1 cellular context compared by ENCODE assay signal in genomic region chr5:759111-759741, GRCh38.
TF ChIP-seq lines count a peak whose summit lies in the region.

No MANE protein-coding gene starts in this region.

TF ChIP-seq in HepG2, 621 proteins besides CTCF, POLR2A, EP300 and RAD21 (continued from another document and continues in another):
- peak; percentile 50 for TF ChIP-seq PATZ1 (CRISPR knock-in tag; IDR thresholded peaks at IDR 0.05)
- TF ChIP-seq FOXO1 (CRISPR knock-in tag; IDR thresholded peaks at IDR 0.05): no peak; the same call in 1 of the 2 replicates
- peak; percentile 42; the same call in 1 of the 2 replicates for TF ChIP-seq SALL1 (CRISPR knock-in tag; IDR thresholded peaks at IDR 0.05)
- no peak for TF ChIP-seq FOXJ3 (CRISPR knock-in tag; IDR thresholded peaks at IDR 0.05; ENCODE audit: borderline replicate concordance)
- no peak for TF ChIP-seq ZNF891 (CRISPR knock-in tag; IDR thresholded peaks at IDR 0.05)
- TF ChIP-seq, protein P1, sequence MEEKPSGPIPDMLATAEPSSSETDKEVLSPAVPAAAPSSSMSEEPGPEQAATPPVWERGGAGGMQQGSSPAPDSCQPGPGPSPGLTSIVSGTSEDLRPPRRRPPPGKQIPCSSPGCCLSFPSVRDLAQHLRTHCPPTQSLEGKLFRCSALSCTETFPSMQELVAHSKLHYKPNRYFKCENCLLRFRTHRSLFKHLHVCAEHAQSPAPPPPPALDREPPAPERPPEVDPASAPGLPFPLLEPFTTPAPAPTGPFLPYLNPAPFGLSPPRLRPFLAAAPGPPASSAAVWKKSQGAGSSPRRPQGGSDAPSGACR (CRISPR knock-in tag; IDR thresholded peaks at IDR 0.05): no peak
- no peak for TF ChIP-seq PHB2 (IDR thresholded peaks at IDR 0.05; ENCODE audit: partially characterized antibody)
- no peak for TF ChIP-seq ZFP1 (CRISPR knock-in tag; IDR thresholded peaks at IDR 0.05)
- no peak for TF ChIP-seq DDIT3 (CRISPR knock-in tag; IDR thresholded peaks at IDR 0.05)
- no peak for TF ChIP-seq ZBTB37 (CRISPR knock-in tag; IDR thresholded peaks at IDR 0.05)
- TF ChIP-seq ZNF251 (CRISPR knock-in tag; IDR thresholded peaks at IDR 0.05): no peak
- no peak for TF ChIP-seq MAFK (conservative IDR thresholded peaks at IDR 0.05 in 1 of 2, IDR thresholded peaks at IDR 0.05 in 1 of 2; ENCODE audit: low read length in 2 of 2)
- TF ChIP-seq RCOR2 (CRISPR knock-in tag; IDR thresholded peaks at IDR 0.05): no peak
- TF ChIP-seq FOXK2 (IDR thresholded peaks at IDR 0.05): no peak
- TF ChIP-seq, protein P2, sequence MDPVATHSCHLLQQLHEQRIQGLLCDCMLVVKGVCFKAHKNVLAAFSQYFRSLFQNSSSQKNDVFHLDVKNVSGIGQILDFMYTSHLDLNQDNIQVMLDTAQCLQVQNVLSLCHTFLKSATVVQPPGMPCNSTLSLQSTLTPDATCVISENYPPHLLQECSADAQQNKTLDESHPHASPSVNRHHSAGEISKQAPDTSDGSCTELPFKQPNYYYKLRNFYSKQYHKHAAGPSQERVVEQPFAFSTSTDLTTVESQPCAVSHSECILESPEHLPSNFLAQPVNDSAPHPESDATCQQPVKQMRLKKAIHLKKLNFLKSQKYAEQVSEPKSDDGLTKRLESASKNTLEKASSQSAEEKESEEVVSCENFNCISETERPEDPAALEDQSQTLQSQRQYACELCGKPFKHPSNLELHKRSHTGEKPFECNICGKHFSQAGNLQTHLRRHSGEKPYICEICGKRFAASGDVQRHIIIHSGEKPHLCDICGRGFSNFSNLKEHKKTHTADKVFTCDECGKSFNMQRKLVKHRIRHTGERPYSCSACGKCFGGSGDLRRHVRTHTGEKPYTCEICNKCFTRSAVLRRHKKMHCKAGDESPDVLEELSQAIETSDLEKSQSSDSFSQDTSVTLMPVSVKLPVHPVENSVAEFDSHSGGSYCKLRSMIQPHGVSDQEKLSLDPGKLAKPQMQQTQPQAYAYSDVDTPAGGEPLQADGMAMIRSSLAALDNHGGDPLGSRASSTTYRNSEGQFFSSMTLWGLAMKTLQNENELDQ (CRISPR knock-in tag; IDR thresholded peaks at IDR 0.05; ENCODE audit: borderline replicate concordance): no peak
- no peak; the same call in 1 of the 2 replicates for TF ChIP-seq ZFP91 (CRISPR knock-in tag; IDR thresholded peaks at IDR 0.05; ENCODE audit: borderline replicate concordance)
- no peak for TF ChIP-seq KLF9 (CRISPR knock-in tag; IDR thresholded peaks at IDR 0.05; ENCODE audit: low read depth)
- no peak for TF ChIP-seq ZNF468 (CRISPR knock-in tag; IDR thresholded peaks at IDR 0.05)
- TF ChIP-seq, protein P3, sequence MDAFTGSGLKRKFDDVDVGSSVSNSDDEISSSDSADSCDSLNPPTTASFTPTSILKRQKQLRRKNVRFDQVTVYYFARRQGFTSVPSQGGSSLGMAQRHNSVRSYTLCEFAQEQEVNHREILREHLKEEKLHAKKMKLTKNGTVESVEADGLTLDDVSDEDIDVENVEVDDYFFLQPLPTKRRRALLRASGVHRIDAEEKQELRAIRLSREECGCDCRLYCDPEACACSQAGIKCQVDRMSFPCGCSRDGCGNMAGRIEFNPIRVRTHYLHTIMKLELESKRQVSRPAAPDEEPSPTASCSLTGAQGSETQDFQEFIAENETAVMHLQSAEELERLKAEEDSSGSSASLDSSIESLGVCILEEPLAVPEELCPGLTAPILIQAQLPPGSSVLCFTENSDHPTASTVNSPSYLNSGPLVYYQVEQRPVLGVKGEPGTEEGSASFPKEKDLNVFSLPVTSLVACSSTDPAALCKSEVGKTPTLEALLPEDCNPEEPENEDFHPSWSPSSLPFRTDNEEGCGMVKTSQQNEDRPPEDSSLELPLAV (CRISPR knock-in tag; conservative IDR thresholded peaks at IDR 0.05; ENCODE audit: low read depth): no peak
- peak; percentile 73 for TF ChIP-seq NR2F2 (IDR thresholded peaks at IDR 0.05; ENCODE audit: borderline replicate concordance, low read depth)
- no peak for TF ChIP-seq ZNF770 (CRISPR knock-in tag; IDR thresholded peaks at IDR 0.05)
- TF ChIP-seq KDM2A (CRISPR knock-in tag; IDR thresholded peaks at IDR 0.05; ENCODE audit: borderline replicate concordance, low read depth): no peak
- no peak for TF ChIP-seq SRSF4 (IDR thresholded peaks at IDR 0.05; ENCODE audit: low read depth, low read length, poor library complexity, severe bottlenecking)
- no peak for TF ChIP-seq MYNN (CRISPR knock-in tag; IDR thresholded peaks at IDR 0.05; ENCODE audit: low read depth)
- TF ChIP-seq, protein P4, sequence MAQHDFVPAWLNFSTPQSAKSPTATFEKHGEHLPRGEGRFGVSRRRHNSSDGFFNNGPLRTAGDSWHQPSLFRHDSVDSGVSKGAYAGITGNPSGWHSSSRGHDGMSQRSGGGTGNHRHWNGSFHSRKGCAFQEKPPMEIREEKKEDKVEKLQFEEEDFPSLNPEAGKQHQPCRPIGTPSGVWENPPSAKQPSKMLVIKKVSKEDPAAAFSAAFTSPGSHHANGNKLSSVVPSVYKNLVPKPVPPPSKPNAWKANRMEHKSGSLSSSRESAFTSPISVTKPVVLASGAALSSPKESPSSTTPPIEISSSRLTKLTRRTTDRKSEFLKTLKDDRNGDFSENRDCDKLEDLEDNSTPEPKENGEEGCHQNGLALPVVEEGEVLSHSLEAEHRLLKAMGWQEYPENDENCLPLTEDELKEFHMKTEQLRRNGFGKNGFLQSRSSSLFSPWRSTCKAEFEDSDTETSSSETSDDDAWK (CRISPR knock-in tag; IDR thresholded peaks at IDR 0.05): no peak
- TF ChIP-seq NCOA2 (CRISPR knock-in tag; IDR thresholded peaks at IDR 0.05): peak; percentile 49; the same call in 1 of the 2 replicates
- no peak for TF ChIP-seq KDM3A (CRISPR knock-in tag; IDR thresholded peaks at IDR 0.05; ENCODE audit: low read depth)
- no peak for TF ChIP-seq SCMH1 (CRISPR knock-in tag; IDR thresholded peaks at IDR 0.05; ENCODE audit: borderline replicate concordance)
- TF ChIP-seq, protein P5, sequence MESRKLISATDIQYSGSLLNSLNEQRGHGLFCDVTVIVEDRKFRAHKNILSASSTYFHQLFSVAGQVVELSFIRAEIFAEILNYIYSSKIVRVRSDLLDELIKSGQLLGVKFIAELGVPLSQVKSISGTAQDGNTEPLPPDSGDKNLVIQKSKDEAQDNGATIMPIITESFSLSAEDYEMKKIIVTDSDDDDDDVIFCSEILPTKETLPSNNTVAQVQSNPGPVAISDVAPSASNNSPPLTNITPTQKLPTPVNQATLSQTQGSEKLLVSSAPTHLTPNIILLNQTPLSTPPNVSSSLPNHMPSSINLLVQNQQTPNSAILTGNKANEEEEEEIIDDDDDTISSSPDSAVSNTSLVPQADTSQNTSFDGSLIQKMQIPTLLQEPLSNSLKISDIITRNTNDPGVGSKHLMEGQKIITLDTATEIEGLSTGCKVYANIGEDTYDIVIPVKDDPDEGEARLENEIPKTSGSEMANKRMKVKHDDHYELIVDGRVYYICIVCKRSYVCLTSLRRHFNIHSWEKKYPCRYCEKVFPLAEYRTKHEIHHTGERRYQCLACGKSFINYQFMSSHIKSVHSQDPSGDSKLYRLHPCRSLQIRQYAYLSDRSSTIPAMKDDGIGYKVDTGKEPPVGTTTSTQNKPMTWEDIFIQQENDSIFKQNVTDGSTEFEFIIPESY (CRISPR knock-in tag; IDR thresholded peaks at IDR 0.05): no peak
- peak; percentile 62 for TF ChIP-seq ASH2L (IDR thresholded peaks at IDR 0.05; ENCODE audit: insufficient read length, low read depth, low read length)
- no peak for TF ChIP-seq PHF8 (CRISPR knock-in tag; IDR thresholded peaks at IDR 0.05)
- no peak for TF ChIP-seq GABPA (IDR thresholded peaks at IDR 0.05; ENCODE audit: low read depth, low read length)
- no peak for TF ChIP-seq GABPA (CRISPR knock-in tag; IDR thresholded peaks at IDR 0.05; ENCODE audit: low read depth)
- TF ChIP-seq ZNF776 (CRISPR knock-in tag; IDR thresholded peaks at IDR 0.05): no peak
- no peak for TF ChIP-seq U2AF1 (optimal IDR thresholded peaks at IDR 0.05; ENCODE audit: low read depth, low read length)
- TF ChIP-seq, protein P6, sequence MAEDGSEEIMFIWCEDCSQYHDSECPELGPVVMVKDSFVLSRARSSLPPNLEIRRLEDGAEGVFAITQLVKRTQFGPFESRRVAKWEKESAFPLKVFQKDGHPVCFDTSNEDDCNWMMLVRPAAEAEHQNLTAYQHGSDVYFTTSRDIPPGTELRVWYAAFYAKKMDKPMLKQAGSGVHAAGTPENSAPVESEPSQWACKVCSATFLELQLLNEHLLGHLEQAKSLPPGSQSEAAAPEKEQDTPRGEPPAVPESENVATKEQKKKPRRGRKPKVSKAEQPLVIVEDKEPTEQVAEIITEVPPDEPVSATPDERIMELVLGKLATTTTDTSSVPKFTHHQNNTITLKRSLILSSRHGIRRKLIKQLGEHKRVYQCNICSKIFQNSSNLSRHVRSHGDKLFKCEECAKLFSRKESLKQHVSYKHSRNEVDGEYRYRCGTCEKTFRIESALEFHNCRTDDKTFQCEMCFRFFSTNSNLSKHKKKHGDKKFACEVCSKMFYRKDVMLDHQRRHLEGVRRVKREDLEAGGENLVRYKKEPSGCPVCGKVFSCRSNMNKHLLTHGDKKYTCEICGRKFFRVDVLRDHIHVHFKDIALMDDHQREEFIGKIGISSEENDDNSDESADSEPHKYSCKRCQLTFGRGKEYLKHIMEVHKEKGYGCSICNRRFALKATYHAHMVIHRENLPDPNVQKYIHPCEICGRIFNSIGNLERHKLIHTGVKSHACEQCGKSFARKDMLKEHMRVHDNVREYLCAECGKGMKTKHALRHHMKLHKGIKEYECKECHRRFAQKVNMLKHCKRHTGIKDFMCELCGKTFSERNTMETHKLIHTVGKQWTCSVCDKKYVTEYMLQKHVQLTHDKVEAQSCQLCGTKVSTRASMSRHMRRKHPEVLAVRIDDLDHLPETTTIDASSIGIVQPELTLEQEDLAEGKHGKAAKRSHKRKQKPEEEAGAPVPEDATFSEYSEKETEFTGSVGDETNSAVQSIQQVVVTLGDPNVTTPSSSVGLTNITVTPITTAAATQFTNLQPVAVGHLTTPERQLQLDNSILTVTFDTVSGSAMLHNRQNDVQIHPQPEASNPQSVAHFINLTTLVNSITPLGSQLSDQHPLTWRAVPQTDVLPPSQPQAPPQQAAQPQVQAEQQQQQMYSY (CRISPR knock-in tag; IDR thresholded peaks at IDR 0.05): no peak
- no peak for TF ChIP-seq HCFC1 (IDR thresholded peaks at IDR 0.05; ENCODE audit: low read depth, low read length)
- no peak for TF ChIP-seq ZNF782 (CRISPR knock-in tag; IDR thresholded peaks at IDR 0.05; ENCODE audit: borderline replicate concordance)
- TF ChIP-seq SMARCC2 (IDR thresholded peaks at IDR 0.05): no peak
- peak; percentile 39; the same call in 1 of the 2 replicates for TF ChIP-seq ZNF607 (CRISPR knock-in tag; IDR thresholded peaks at IDR 0.05; ENCODE audit: borderline replicate concordance)
- TF ChIP-seq, protein P7, sequence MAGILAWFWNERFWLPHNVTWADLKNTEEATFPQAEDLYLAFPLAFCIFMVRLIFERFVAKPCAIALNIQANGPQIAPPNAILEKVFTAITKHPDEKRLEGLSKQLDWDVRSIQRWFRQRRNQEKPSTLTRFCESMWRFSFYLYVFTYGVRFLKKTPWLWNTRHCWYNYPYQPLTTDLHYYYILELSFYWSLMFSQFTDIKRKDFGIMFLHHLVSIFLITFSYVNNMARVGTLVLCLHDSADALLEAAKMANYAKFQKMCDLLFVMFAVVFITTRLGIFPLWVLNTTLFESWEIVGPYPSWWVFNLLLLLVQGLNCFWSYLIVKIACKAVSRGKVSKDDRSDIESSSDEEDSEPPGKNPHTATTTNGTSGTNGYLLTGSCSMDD (CRISPR knock-in tag; IDR thresholded peaks at IDR 0.05): no peak
